Comparison of ENCODE assay signal across 1 cellular context in the genomic region with DNA sequence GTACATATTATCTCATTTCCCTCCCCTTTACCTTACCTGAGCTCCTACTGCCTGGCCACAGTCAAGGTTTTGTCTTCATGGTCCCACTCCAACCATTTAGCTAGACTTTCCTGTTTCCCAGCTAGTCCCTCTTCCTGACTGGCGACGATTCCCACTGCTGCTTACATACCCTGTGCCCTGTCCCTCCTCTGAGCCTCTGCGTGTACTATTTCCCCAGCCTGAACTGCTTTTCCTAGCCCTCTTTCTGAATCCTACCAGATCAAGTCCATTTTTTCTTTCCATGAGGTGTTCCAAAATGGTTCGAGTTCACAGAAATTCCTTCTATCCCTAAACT.
TF ChIP-seq lines count a peak whose summit lies in the region.

No MANE protein-coding gene starts in this region.

TF ChIP-seq in liver, 16 proteins besides CTCF, POLR2A, EP300 and RAD21:
- TF ChIP-seq JUND (IDR thresholded peaks at IDR 0.05): peak in 1 of 2 donors; percentile 10
- no peak for TF ChIP-seq HNF4A (conservative IDR thresholded peaks at IDR 0.05)
